6 cellular contexts compared by ENCODE assay signal in genomic region chr9:34611251-34611810, GRCh38. TPM values are rescaled to one million over a fixed set of nuclear protein-coding genes. Genes with fewer than 3 reads are reported as not detected.
DNase-seq lines count a peak whose midpoint lies in the region; ATAC-seq and TF ChIP-seq lines count a peak whose summit lies in the region.

No MANE protein-coding gene starts in this region.

- POLR2A ChIA-PET in activated CD8-positive, alpha-beta T cell treated with anti-CD3 and anti-CD28 coated beads for 36 hours (lab: Charles Lee): interaction anchor here (1.0 to 2.2 kb wide), 4 partner anchors 9 to 155 kb away, joined by 4 to 35 read pairs (median 4); partner anchors contain the start of genes DCTN3 and SIGMAR1

- peaks cover 0 to 33% (median 10%) of the 10 kb centered on the region in 4 donors for H3K4me1 ChIP-seq in right lobe of liver

- no peak for DNase-seq in activated CD8-positive, alpha-beta T cell treated with anti-CD3 and anti-CD28 coated beads for 36 hours
- DNase-seq in right lobe of liver (peak in 1 of 3 donors; percentile 61), A172 (ENCODE audit: low spot score) (no peak)

- intact Hi-C loops in activated CD8-positive, alpha-beta T cell treated with anti-CD3 and anti-CD28 coated beads for 36 hours (cut with micrococcal nuclease): no loop called here
- intact Hi-C loops in right lobe of liver (cut with DNase I): no loop called here

- H3K9me3 ChIP-seq in right lobe of liver: no peaks in the 10 kb centered on the region

- H3K27me3 Mint-ChIP-seq in activated CD8-positive, alpha-beta T cell treated with anti-CD3 and anti-CD28 coated beads for 36 hours: no peaks in the 10 kb centered on the region

- H3K4me3 Mint-ChIP-seq in activated CD8-positive, alpha-beta T cell treated with anti-CD3 and anti-CD28 coated beads for 36 hours: peak overlapping the region; percentile 87

- CTCF ChIA-PET in activated CD8-positive, alpha-beta T cell treated with anti-CD3 and anti-CD28 coated beads for 36 hours (lab: Charles Lee): interaction anchor here (0.6 to 8.3 kb wide), 10 partner anchors 9 to 461 kb away, joined by 3 to 142 read pairs (median 6); partner anchors contain the start of genes DCTN3, GALT, MYORG and SIGMAR1

- TF ChIP-seq CTCF in activated CD8-positive, alpha-beta T cell treated with anti-CD3 and anti-CD28 coated beads for 36 hours (IDR thresholded peaks at IDR 0.05): no peak
- TF ChIP-seq CTCF in right lobe of liver (IDR thresholded peaks at IDR 0.05): no peak

- 29% methylated on average over 7 of the region's 10 CpGs for WGBS in right lobe of liver (ENCODE audit: insufficient coverage, low coverage, low lambda C conversion rate, missing lambda C conversion rate)

- peaks cover 20% of the 10 kb centered on the region for H3K4me1 Mint-ChIP-seq in activated CD8-positive, alpha-beta T cell treated with anti-CD3 and anti-CD28 coated beads for 36 hours (ENCODE audit: low read depth)

- H3K27ac Mint-ChIP-seq in activated CD8-positive, alpha-beta T cell treated with anti-CD3 and anti-CD28 coated beads for 36 hours: peak overlapping the region; percentile 92

- H3K27me3 ChIP-seq in right lobe of liver: no peaks in the 10 kb centered on the region

- H3K27ac ChIP-seq in right lobe of liver: peak overlapping the region; percentile 86 to 89 (median 86)

- ATAC-seq in GM21447 (IDR thresholded peaks at IDR 0.05; ENCODE audit: unreplicated experiment): peak; percentile 25
- peak; percentile 9 for ATAC-seq in activated CD8-positive, alpha-beta T cell treated with anti-CD3 and anti-CD28 coated beads for 36 hours
- peak; percentile 6 to 19 (median 10) for ATAC-seq in right lobe of liver
- ATAC-seq in HG03520 (IDR thresholded peaks at IDR 0.05; ENCODE audit: unreplicated experiment): no peak
- ATAC-seq in HG03460 (IDR thresholded peaks at IDR 0.05; ENCODE audit: unreplicated experiment): no peak

- peaks cover 0 to 5% (median 0%) of the 10 kb centered on the region in 4 donors for H3K36me3 ChIP-seq in right lobe of liver

- H3K9me3 Mint-ChIP-seq in activated CD8-positive, alpha-beta T cell treated with anti-CD3 and anti-CD28 coated beads for 36 hours: no peaks in the 10 kb centered on the region

- TF ChIP-seq POLR2A in right lobe of liver (IDR thresholded peaks at IDR 0.05): no peak

- peaks cover 17% of the 10 kb centered on the region for H3K36me3 Mint-ChIP-seq in activated CD8-positive, alpha-beta T cell treated with anti-CD3 and anti-CD28 coated beads for 36 hours (ENCODE audit: low read depth)

- H3K4me3 ChIP-seq in right lobe of liver: peak overlapping the region; percentile 62 to 85 (median 74)

RNA-seq across cellular contexts. Expression of gene RPP25L, which starts 0.6 kb away (rescaled TPM):
- total RNA-seq in activated CD8-positive, alpha-beta T cell treated with anti-CD3 and anti-CD28 coated beads for 36 hours: 10 to 100 TPM; 37.9 to 38.7 TPM
- 10 to 100 TPM; 15.2 to 29.1 (median 25.0) TPM for total RNA-seq in right lobe of liver
- total RNA-seq in A172 (2014; rRNA removed; shearing (Covaris generic)): 20.1 and 26.2 TPM in 2 replicates

RNA-seq across cellular contexts. Expression of gene DCTN3, which starts 9.0 kb away (rescaled TPM):
- 10 to 100 TPM; 52.7 to 61.0 TPM for total RNA-seq in activated CD8-positive, alpha-beta T cell treated with anti-CD3 and anti-CD28 coated beads for 36 hours
- 10 to 100 TPM; 26.4 to 36.8 (median 32.7) TPM for total RNA-seq in right lobe of liver
- 98.4 and 138 TPM in 2 replicates for total RNA-seq in A172 (2014; rRNA removed; shearing (Covaris generic))

RNA-seq across cellular contexts. Expression of gene ARID3C, which starts 17.5 kb away (rescaled TPM):
- total RNA-seq in activated CD8-positive, alpha-beta T cell treated with anti-CD3 and anti-CD28 coated beads for 36 hours: under 1 TPM; 0.29 to 0.32 TPM
- 1 to 10 TPM; 1.7 to 6.7 (median 2.5) TPM for total RNA-seq in right lobe of liver
- 0.19 TPM in 1 of 2 replicates, not detected in the other for total RNA-seq in A172 (2014; rRNA removed; shearing (Covaris generic))

RNA-seq across cellular contexts. Expression of gene CNTFR, which starts 21.8 kb away (rescaled TPM):
- total RNA-seq in activated CD8-positive, alpha-beta T cell treated with anti-CD3 and anti-CD28 coated beads for 36 hours: not detected
- total RNA-seq in right lobe of liver: 10 to 100 TPM in 1 of 6 experiments, 1 to 10 TPM in 4, under 1 TPM in 1; 0.71 to 12.5 (median 3.4) TPM
- total RNA-seq in A172 (2014; rRNA removed; shearing (Covaris generic)): 0.69 TPM in 1 of 2 replicates, not detected in the other

RNA-seq across cellular contexts. Expression of gene SIGMAR1, which starts 26.3 kb away (rescaled TPM):
- total RNA-seq in activated CD8-positive, alpha-beta T cell treated with anti-CD3 and anti-CD28 coated beads for 36 hours: 10 to 100 TPM; 80.7 to 81.2 TPM
- total RNA-seq in right lobe of liver: 100 to 1,000 TPM in 5 of 6 experiments, 10 to 100 TPM in 1; 69.3 to 237 (median 123) TPM
- 94.0 and 107 TPM in 2 replicates for total RNA-seq in A172 (2014; rRNA removed; shearing (Covaris generic))

Comparison
In these comparisons a context has a peak if more than half of its experiments do, and no peak if none do; other contexts are left out.
1. ATAC-seq: peak in GM21447 (single experiment), activated CD8-positive, alpha-beta T cell treated with anti-CD3 and anti-CD28 coated beads for 36 hours (single experiment) and right lobe of liver (4 of 4); none in HG03520 (single experiment) and HG03460 (single experiment).